ENCODE assay signal across 21 cellular contexts in genomic region chr2:151887164-151887563, GRCh38. TPM values are rescaled to one million over a fixed set of nuclear protein-coding genes. Genes with fewer than 3 reads are reported as not detected.
DNase-seq lines count a peak whose midpoint lies in the region; ATAC-seq and TF ChIP-seq lines count a peak whose summit lies in the region.
"Had no signal": no experiment of that assay in that cellular context is flagged by ENCODE, and none has a peak within 500 bp of the region (broad histone marks: within the 10 kb centered on the region; RNA-seq: fewer than 3 reads in every experiment).

No MANE protein-coding gene starts in this region.

- H3K79me2 ChIP-seq in osteoblast (ENCODE audit: insufficient read depth, low read length) = no peaks in the 10 kb centered on the region

- 66 to 75% methylated on average over 2 of the region's 2 CpGs for WGBS in lower leg skin, 2 donors

- H3K4me3 ChIP-seq in right atrium auricular region (no peak overlapping the region), osteoblast (ENCODE audit: insufficient read depth, low read length) (no peak overlapping the region), lower leg skin (ENCODE audit: low read depth, poor library complexity, severe bottlenecking) (no peak overlapping the region)
- H3K4me3 ChIP-seq: A549; BLaER1 treated with 17β-estradiol and CSF1 and Interleukin-3, amounts not matched to agents 10 nM and 100 nM; GM12878 had no signal

- DNase-seq in Right ventricle myocardium inferior (ENCODE audit: missing footprints) (no peak), right atrium auricular region (ENCODE audit: low spot score) (no peak), left ventricle myocardium superior (no peak), cardiac septum (ENCODE audit: low spot score) (no peak), osteoblast (ENCODE audit: insufficient read length, low spot score, missing footprints) (peak; percentile 18), lower leg skin (ENCODE audit: low spot score in 2 of 2) (no peak)
- DNase-seq: CD4-positive, alpha-beta memory T cell; CD4-positive, CD25-positive, alpha-beta regulatory T cell; CD8-positive, alpha-beta memory T cell; COR-L47; DMS 273 treated with DMSO at 0.1 percent for 48 hours; DMS153; DMS79; DND-41; EL; GDM1 had no signal

- peaks cover 0 to 14% of the 10 kb centered on the region in 2 donors for H3K4me1 ChIP-seq in right atrium auricular region
- no peaks in the 10 kb centered on the region for H3K4me1 ChIP-seq in osteoblast (ENCODE audit: insufficient read depth, low read length)
- H3K4me1 ChIP-seq: A549 had no signal

- ATAC-seq in Right ventricle myocardium inferior (peak; percentile 57), left ventricle myocardium superior (peak; percentile 72)
- ATAC-seq: A549, GM12878 had no signal

- H3K9me3 ChIP-seq in right atrium auricular region (no peaks in the 10 kb centered on the region), osteoblast (ENCODE audit: low read depth, low read length) (no peaks in the 10 kb centered on the region)
- H3K9me3 ChIP-seq: A549 had no signal

- H3K36me3 ChIP-seq in right atrium auricular region (no peaks in the 10 kb centered on the region), osteoblast (ENCODE audit: insufficient read depth, low read length) (no peaks in the 10 kb centered on the region)
- H3K36me3 ChIP-seq: BLaER1 treated with 17β-estradiol and CSF1 and Interleukin-3, amounts not matched to agents 10 nM and 100 nM had no signal

- H3K27me3 ChIP-seq in right atrium auricular region (no peaks in the 10 kb centered on the region), osteoblast (ENCODE audit: insufficient read depth, low read length) (no peaks in the 10 kb centered on the region)
- H3K27me3 ChIP-seq: BLaER1 treated with 17β-estradiol and CSF1 and Interleukin-3, amounts not matched to agents 10 nM and 100 nM had no signal

- TF ChIP-seq CTCF in right atrium auricular region (IDR thresholded peaks at IDR 0.05) (no peak), osteoblast (IDR thresholded peaks at IDR 0.05; ENCODE audit: extremely low read depth, low read depth, low read length) (no peak), lower leg skin (IDR thresholded peaks at IDR 0.05) (no peak)

- TF ChIP-seq POLR2A in lower leg skin (IDR thresholded peaks at IDR 0.05) = no peak

- no peak overlapping the region for H2AFZ ChIP-seq in osteoblast (ENCODE audit: low read length)

- no peak overlapping the region for H3K4me2 ChIP-seq in osteoblast (ENCODE audit: insufficient read depth, low read length)
- H3K4me2 ChIP-seq: A549 had no signal

- intact Hi-C loops in Right ventricle myocardium inferior (cut with DNase I) = no loop called here
- intact Hi-C loops in left ventricle myocardium superior (cut with micrococcal nuclease) = no loop called here
- intact Hi-C loops in cardiac septum (cut with DNase I) = no loop called here
- intact Hi-C loops in lower leg skin (cut with DNase I; ENCODE audit: low total_unique reads) = no loop called here

- H3K27ac ChIP-seq in right atrium auricular region = peak overlapping the region in 1 of 2 donors; percentile 28
- no peak overlapping the region for H3K27ac ChIP-seq in osteoblast (ENCODE audit: low read depth, low read length)
- H3K27ac ChIP-seq: 22Rv1, A549, C4-2B had no signal

- H4K20me1 ChIP-seq in osteoblast (ENCODE audit: insufficient read depth, low read length) = no peaks in the 10 kb centered on the region
- H4K20me1 ChIP-seq: BLaER1 treated with 17β-estradiol and CSF1 and Interleukin-3, amounts not matched to agents 10 nM and 100 nM had no signal

RNA-seq across cellular contexts. Expression of gene ARL5A, which starts 58.9 kb away (rescaled TPM):
- total RNA-seq in Right ventricle myocardium inferior = 47.9 TPM
- 10 to 100 TPM; 69.3 to 82.1 TPM for total RNA-seq in right atrium auricular region
- 60.7 TPM for total RNA-seq in left ventricle myocardium superior
- 60.9 TPM for total RNA-seq in cardiac septum
- total RNA-seq in osteoblast = 44.8 and 47.8 TPM in 2 replicates
- 100 to 1,000 TPM in 3 of 4 donors, 10 to 100 TPM in 1; 77.7 to 161 (median 128) TPM for total RNA-seq in lower leg skin
